In genomic region chr15:68262514-68263356, GRCh38 we compare ENCODE assay signal across 1 cellular context.
A peak's percentile ranks its signal among the peaks of the same experiment; 100 is the strongest.
TF ChIP-seq lines count a peak whose summit lies in the region.

No MANE protein-coding gene starts in this region.

TF ChIP-seq in H1, 55 proteins besides CTCF, POLR2A, EP300 and RAD21:
- peak; percentile 27 for TF ChIP-seq CHD7 (IDR thresholded peaks at IDR 0.05; ENCODE audit: insufficient replicate concordance, low read length)
- no peak for TF ChIP-seq KDM5A (IDR thresholded peaks at IDR 0.05; ENCODE audit: low read length)
